ENCODE assay signal across 9 cellular contexts in the genomic region with DNA sequence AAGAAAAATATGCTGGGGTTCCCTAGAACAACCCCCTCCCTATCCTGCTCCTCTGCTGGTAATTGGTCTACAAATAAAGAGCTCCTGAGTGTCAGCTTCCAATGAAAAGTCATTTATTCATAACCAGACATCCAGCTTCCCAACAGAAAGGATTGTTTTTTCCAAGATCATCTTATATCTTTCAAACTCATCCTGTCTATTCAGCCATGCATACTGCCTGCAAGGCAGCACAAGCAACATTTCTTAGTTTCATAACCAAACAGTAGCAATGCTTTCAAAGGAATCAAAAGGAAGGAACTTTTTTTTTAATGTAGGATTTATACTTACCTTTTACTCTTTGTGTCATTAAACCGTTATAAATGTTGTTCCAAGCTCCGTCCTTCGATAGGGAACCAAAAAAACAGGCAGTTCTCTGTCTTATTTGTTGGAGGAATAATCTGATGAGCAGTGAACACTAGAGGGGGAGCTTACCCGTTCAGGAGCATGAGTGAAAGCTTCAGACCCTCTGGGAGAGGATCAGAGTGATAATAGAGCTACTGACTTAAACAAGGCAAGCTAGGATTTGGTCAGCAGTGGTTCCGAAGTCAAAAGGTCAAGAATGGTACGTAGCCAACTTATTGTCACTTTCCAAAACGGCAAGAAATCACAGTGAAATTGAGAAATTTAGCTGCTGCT.
DNase-seq lines count a peak whose midpoint lies in the region; ATAC-seq, FAIRE-seq and TF ChIP-seq lines count a peak whose summit lies in the region.
"Had no signal": no experiment of that assay in that cellular context is flagged by ENCODE, and none has a peak within 500 bp of the region (broad histone marks: within the 10 kb centered on the region; RNA-seq: fewer than 3 reads in every experiment).

No MANE protein-coding gene starts in this region.

- H3K9me3 ChIP-seq in lung (ENCODE audit: control insufficient read depth in 2 of 2, insufficient read depth in 1 of 2, low read length in 1 of 2) (no peaks in the 10 kb centered on the region), heart right ventricle (peaks cover 0 to 9% (median 0%) of the 10 kb centered on the region in 11 donors)

- 41 to 50% methylated on average over 7 of the region's 7 CpGs for WGBS in lung, 2 donors
- WGBS in heart right ventricle, 2 donors = 29% methylated on average over 7 of the region's 7 CpGs

- no peak for FAIRE-seq in bronchial epithelial cell (lab: Jason Lieb, UNC)

- peak; percentile 48 for DNase-seq in AG20443 (ENCODE audit: low spot score)
- peak; percentile 21 for DNase-seq in bronchial epithelial cell (ENCODE audit: low read depth)
- DNase-seq in lung (ENCODE audit: low spot score) = no peak
- no peak for DNase-seq in NCI-H1694 treated with DMSO at 0.1 percent for 48 hours (lab: John Stamatoyannopoulos, UW)
- no peak for DNase-seq in amniotic stem cell (lab: John Stamatoyannopoulos, UW)
- DNase-seq in heart right ventricle = no peak

- intact Hi-C loops in heart right ventricle (cut with DNase I) = no loop called here

- TF ChIP-seq CTCF in LNCAP (IDR thresholded peaks at IDR 0.05) = peak; percentile 25; the same call in 1 of the 2 replicates
- TF ChIP-seq CTCF in bronchial epithelial cell (IDR thresholded peaks at IDR 0.05; ENCODE audit: insufficient read depth, low read length, severe bottlenecking) = peak; percentile 6
- TF ChIP-seq CTCF in lung (IDR thresholded peaks at IDR 0.05; ENCODE audit: control extremely low read depth, extremely low read depth) = no peak
- peak in 4 of 9 donors; percentile 22 to 35 (median 30) for TF ChIP-seq CTCF in heart right ventricle (IDR thresholded peaks at IDR 0.05)

- H3K27me3 ChIP-seq in bronchial epithelial cell (ENCODE audit: control insufficient read depth, insufficient read depth, low read length) (no peaks in the 10 kb centered on the region), lung (ENCODE audit: control insufficient read depth, insufficient read depth) (no peaks in the 10 kb centered on the region), heart right ventricle (no peaks in the 10 kb centered on the region)

- H3K4me1 ChIP-seq in lung (ENCODE audit: control insufficient read depth in 2 of 2, insufficient read depth in 2 of 2, low read length in 2 of 2) = no peaks in the 10 kb centered on the region
- no peaks in the 10 kb centered on the region for H3K4me1 ChIP-seq in heart right ventricle

- H3K4me3 ChIP-seq in bronchial epithelial cell (ENCODE audit: low read depth, low read length) (no peak overlapping the region), lung (no peak overlapping the region), heart right ventricle (no peak overlapping the region)

- peak; percentile 47 for ATAC-seq in lung (ENCODE audit: insufficient read depth, low FRiP score)
- no peak for ATAC-seq in GM18867 (IDR thresholded peaks at IDR 0.05; ENCODE audit: unreplicated experiment)
- ATAC-seq in heart right ventricle = no peak

- H3K27ac ChIP-seq in lung (ENCODE audit: low read depth in 1 of 2, low read length in 1 of 2) (no peak overlapping the region), heart right ventricle (no peak overlapping the region)
- H3K27ac ChIP-seq: HL-60 had no signal

- H3K36me3 ChIP-seq in bronchial epithelial cell (ENCODE audit: control insufficient read depth, insufficient read depth, low read length) = no peaks in the 10 kb centered on the region
- no peaks in the 10 kb centered on the region for H3K36me3 ChIP-seq in lung (ENCODE audit: control insufficient read depth in 2 of 2, insufficient read depth in 2 of 2, low read length in 2 of 2)
- no peaks in the 10 kb centered on the region for H3K36me3 ChIP-seq in heart right ventricle

Comparison
In these comparisons a context has a peak if more than half of its experiments do, and no peak if none do; other contexts are left out.
1. DNase-seq: peak in AG20443 (single experiment) and bronchial epithelial cell (single experiment); none in lung (single experiment), NCI-H1694 treated with DMSO at 0.1 percent for 48 hours (single experiment), amniotic stem cell (single experiment) and heart right ventricle (0 of 2).